In the genomic region with DNA sequence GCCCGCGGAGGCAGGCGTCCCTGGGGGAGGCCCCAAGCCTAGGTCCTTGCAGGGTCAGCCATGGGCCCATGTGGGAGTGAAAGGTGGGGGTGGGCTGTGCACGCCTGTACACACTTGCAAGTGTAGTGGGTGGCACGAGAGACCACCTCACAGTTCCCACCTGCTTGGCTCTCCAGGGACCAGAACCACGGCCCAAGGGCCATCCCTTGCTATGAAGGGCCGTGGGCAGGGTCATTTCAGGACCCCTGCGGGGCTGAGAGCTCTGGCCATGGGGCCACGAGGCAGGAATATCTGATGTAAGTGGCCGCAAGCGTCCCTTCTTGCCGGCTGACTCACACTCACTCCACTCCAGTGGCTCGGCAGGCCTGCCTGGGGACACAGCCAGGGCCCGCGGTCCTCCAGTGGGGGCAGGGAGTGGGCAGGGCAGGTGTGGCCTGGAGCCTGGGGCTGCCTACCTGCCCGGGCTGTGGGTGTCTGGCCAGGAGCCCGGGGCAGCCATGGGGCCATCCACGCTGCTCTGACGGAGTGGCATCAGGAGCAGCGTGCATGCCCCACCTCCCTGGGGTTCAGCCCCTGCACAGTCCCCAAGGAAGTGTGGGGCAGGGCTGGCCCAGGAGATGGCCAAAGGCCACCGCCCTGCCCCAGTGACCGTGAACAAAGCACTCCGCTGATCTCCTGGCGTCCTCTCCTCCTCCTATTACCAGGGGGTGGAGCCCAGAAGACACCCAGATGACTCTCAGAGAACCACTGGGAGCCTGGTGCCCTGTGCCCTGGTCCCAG, we compare ENCODE assay signal across 1 cellular context.
TF ChIP-seq lines count a peak whose summit lies in the region.

No MANE protein-coding gene starts in this region.

TF ChIP-seq in WTC11, 78 proteins besides CTCF, POLR2A, EP300 and RAD21 (continued from another document):
- no peak for TF ChIP-seq ZNF532 (CRISPR knock-in tag; IDR thresholded peaks at IDR 0.05; ENCODE audit: borderline replicate concordance)
